ENCODE assay signal across 1 cellular context in genomic region chr11:96299155-96299883, GRCh38.
TF ChIP-seq lines count a peak whose summit lies in the region.

No MANE protein-coding gene starts in this region.

TF ChIP-seq in GM12878, 131 proteins besides CTCF, POLR2A, EP300 and RAD21 (continued from another document):
- TF ChIP-seq ZNF207 (IDR thresholded peaks at IDR 0.05; ENCODE audit: borderline replicate concordance), result no peak
- TF ChIP-seq POLR2AphosphoS5 (IDR thresholded peaks at IDR 0.05; ENCODE audit: low read length), result no peak
- TF ChIP-seq ETV6 (conservative IDR thresholded peaks at IDR 0.05 in 1 of 2, IDR thresholded peaks at IDR 0.05 in 1 of 2; ENCODE audit: borderline replicate concordance in 1 of 2, low read depth in 1 of 2), result no peak
- TF ChIP-seq POU2F2 (IDR thresholded peaks at IDR 0.05; ENCODE audit: borderline replicate concordance, low read depth, low read length), result no peak
- no peak for TF ChIP-seq CREM (IDR thresholded peaks at IDR 0.05; ENCODE audit: low read depth)
- TF ChIP-seq, protein P1, sequence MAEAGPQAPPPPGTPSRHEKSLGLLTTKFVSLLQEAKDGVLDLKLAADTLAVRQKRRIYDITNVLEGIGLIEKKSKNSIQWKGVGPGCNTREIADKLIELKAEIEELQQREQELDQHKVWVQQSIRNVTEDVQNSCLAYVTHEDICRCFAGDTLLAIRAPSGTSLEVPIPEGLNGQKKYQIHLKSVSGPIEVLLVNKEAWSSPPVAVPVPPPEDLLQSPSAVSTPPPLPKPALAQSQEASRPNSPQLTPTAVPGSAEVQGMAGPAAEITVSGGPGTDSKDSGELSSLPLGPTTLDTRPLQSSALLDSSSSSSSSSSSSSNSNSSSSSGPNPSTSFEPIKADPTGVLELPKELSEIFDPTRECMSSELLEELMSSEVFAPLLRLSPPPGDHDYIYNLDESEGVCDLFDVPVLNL (IDR thresholded peaks at IDR 0.05; ENCODE audit: low read depth, low read length), result no peak
- no peak for TF ChIP-seq SIX5 (IDR thresholded peaks at IDR 0.05; ENCODE audit: low read depth, low read length, severe bottlenecking)
- TF ChIP-seq GATAD2B (conservative IDR thresholded peaks at IDR 0.05; ENCODE audit: low read depth), result no peak
- no peak for TF ChIP-seq SUPT20H (IDR thresholded peaks at IDR 0.05; ENCODE audit: borderline replicate concordance, control insufficient read depth, low read depth, low read length)
- no peak for TF ChIP-seq PKNOX1 (IDR thresholded peaks at IDR 0.05)
- TF ChIP-seq, protein P2, sequence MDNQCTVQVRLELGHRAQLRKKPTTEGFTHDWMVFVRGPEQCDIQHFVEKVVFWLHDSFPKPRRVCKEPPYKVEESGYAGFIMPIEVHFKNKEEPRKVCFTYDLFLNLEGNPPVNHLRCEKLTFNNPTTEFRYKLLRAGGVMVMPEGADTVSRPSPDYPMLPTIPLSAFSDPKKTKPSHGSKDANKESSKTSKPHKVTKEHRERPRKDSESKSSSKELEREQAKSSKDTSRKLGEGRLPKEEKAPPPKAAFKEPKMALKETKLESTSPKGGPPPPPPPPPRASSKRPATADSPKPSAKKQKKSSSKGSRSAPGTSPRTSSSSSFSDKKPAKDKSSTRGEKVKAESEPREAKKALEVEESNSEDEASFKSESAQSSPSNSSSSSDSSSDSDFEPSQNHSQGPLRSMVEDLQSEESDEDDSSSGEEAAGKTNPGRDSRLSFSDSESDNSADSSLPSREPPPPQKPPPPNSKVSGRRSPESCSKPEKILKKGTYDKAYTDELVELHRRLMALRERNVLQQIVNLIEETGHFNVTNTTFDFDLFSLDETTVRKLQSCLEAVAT (IDR thresholded peaks at IDR 0.05), result no peak
